Comparison of ENCODE assay signal across 22 cellular contexts in the genomic region with DNA sequence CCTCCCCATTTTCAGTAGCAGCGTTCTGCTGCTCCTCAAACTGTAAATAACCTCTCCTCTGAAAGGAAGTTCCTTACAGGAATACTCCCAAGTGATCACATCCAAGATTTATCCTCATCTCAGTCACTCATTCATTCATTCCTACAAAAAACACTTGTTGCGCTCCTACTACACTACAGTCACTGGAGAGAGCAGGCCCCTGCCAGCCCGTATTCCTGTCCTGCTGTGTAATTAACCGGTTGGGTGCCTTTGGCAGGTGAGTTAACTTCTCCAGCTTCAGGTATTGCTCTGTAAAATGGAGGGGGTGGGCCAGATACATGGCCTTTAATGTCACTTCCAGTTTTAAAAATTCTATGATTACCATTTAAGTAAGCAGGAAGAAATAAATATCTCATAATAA.
"Had no signal": no experiment of that assay in that cellular context is flagged by ENCODE, and none has a peak within 500 bp of the region (broad histone marks: within the 10 kb centered on the region; RNA-seq: fewer than 3 reads in every experiment).

No MANE protein-coding gene starts in this region.

- ATAC-seq: activated CD4-positive, alpha-beta T cell treated with anti-CD3 and anti-CD28 coated beads for 36 hours; activated CD8-positive, alpha-beta T cell treated with anti-CD3 and anti-CD28 coated beads, Interleukin-2, amount 10 ng/mL, durations not matched to agents 7 days and 5 days; PC-3; T-cell had no signal

- H3K4me3 ChIP-seq: SK-N-MC had no signal

- H3K9me3 Mint-ChIP-seq: activated T-cell treated with anti-CD3 and anti-CD28 coated beads, Interleukin-2, amount 50 U/mL, for 24 hours; activated T-helper 1 cell treated with anti-CD3 and anti-CD28 coated beads, Interleukin-12 subunit alpha, Interleukin-12 subunit beta, Interleukin-2, Interleukin-4 antibody, amounts not matched to agents 30 ng/mL and 10 ng/mL and 1 ng/mL, durations not matched to agents 14 hours and 24 hours and 36 hours; T-cell had no signal

- H3K4me3 Mint-ChIP-seq: activated CD4-positive, alpha-beta T cell treated with anti-CD3 and anti-CD28 coated beads for 36 hours; activated CD8-positive, alpha-beta T cell treated with anti-CD3 and anti-CD28 coated beads, Interleukin-2, amount 10 ng/mL, durations not matched to agents 7 days and 5 days; activated naive CD8-positive, alpha-beta T cell; activated T-cell treated with anti-CD3 and anti-CD28 coated beads, Interleukin-2, amount 50 U/mL, for 24 hours; activated T-helper 1 cell treated with anti-CD3 and anti-CD28 coated beads, Interleukin-12 subunit alpha, Interleukin-12 subunit beta, Interleukin-2, Interleukin-4 antibody, amounts not matched to agents 30 ng/mL and 10 ng/mL and 1 ng/mL, durations not matched to agents 14 hours and 24 hours and 36 hours; brain; T-cell had no signal

- H3K27me3 Mint-ChIP-seq: activated naive CD8-positive, alpha-beta T cell; activated T-cell treated with anti-CD3 and anti-CD28 coated beads, Interleukin-2, amount 50 U/mL, for 24 hours; T-cell had no signal

- H3K36me3 Mint-ChIP-seq: brain, T-cell had no signal

- H3K27ac ChIP-seq: SK-N-MC, VCaP had no signal

- DNase-seq: activated CD4-positive, alpha-beta T cell treated with anti-CD3 and anti-CD28 coated beads for 36 hours; activated CD4-positive, alpha-beta T cell treated with anti-CD3 and anti-CD28 coated beads, Interleukin-2, amount 50 U/mL, for 4 hours; activated CD8-positive, alpha-beta memory T cell treated with anti-CD3 and anti-CD28 coated beads, Interleukin-2, amount 50 U/mL, for 48 hours; activated CD8-positive, alpha-beta T cell treated with anti-CD3 and anti-CD28 coated beads, Interleukin-2, amount 10 ng/mL, durations not matched to agents 7 days and 5 days; activated effector memory CD4-positive, alpha-beta T cell treated with Interleukin-2 at 50 U/mL for 16 hours; activated naive CD4-positive, alpha-beta T cell treated with Interleukin-2 at 50 U/mL for 16 hours; activated T-cell treated with anti-CD3 and anti-CD28 coated beads, Interleukin-2, amount 50 U/mL, for 24 hours; amygdala; Kasumi-1; KBM-7; NCI-H1105 treated with DMSO at 0.1 percent for 48 hours; NCI-H1694 treated with DMSO at 0.1 percent for 48 hours; NCI-H2029 treated with DMSO at 0.1 percent for 48 hours; NCI-H526; PC-3; SIG-M5; T-cell had no signal

- H3K27ac Mint-ChIP-seq: activated CD4-positive, alpha-beta T cell treated with anti-CD3 and anti-CD28 coated beads for 36 hours; activated CD8-positive, alpha-beta T cell treated with anti-CD3 and anti-CD28 coated beads, Interleukin-2, amount 10 ng/mL, durations not matched to agents 7 days and 5 days; activated naive CD8-positive, alpha-beta T cell; activated T-cell treated with anti-CD3 and anti-CD28 coated beads, Interleukin-2, amount 50 U/mL, for 24 hours; activated T-helper 1 cell treated with anti-CD3 and anti-CD28 coated beads, Interleukin-12 subunit alpha, Interleukin-12 subunit beta, Interleukin-2, Interleukin-4 antibody, amounts not matched to agents 30 ng/mL and 10 ng/mL and 1 ng/mL, durations not matched to agents 14 hours and 24 hours and 36 hours; brain; T-cell had no signal
